ENCODE assay signal across 9 cellular contexts in genomic region chr16:58882292-58882691, GRCh38.
DNase-seq lines count a peak whose midpoint lies in the region; ATAC-seq and TF ChIP-seq lines count a peak whose summit lies in the region.
"Had no signal": no experiment of that assay in that cellular context is flagged by ENCODE, and none has a peak within 500 bp of the region (broad histone marks: within the 10 kb centered on the region; RNA-seq: fewer than 3 reads in every experiment).

No MANE protein-coding gene starts in this region.

- TF ChIP-seq CTCF in Peyer's patch (IDR thresholded peaks at IDR 0.05) (no peak), A673 (conservative IDR thresholded peaks at IDR 0.05; ENCODE audit: low read depth, low read length) (no peak)

- H3K9me3 Mint-ChIP-seq in dendritic cell treated with granulocyte-macrophage colony-stimulating factor and Interleukin-4, amounts not matched to agents 40 ng/mL and 50 ng/mL, for 4 days = peaks cover 30% of the 10 kb centered on the region

- H3K27me3 Mint-ChIP-seq in dendritic cell treated with granulocyte-macrophage colony-stimulating factor and Interleukin-4, amounts not matched to agents 40 ng/mL and 50 ng/mL, for 4 days = no peaks in the 10 kb centered on the region

- no peaks in the 10 kb centered on the region for H3K36me3 ChIP-seq in Peyer's patch
- no peaks in the 10 kb centered on the region for H3K36me3 ChIP-seq in A673 (ENCODE audit: insufficient read depth, low read length, poor library complexity, severe bottlenecking)

- no peak overlapping the region for H3K27ac ChIP-seq in Peyer's patch
- no peak overlapping the region for H3K27ac ChIP-seq in A673 (ENCODE audit: low read depth, low read length, poor library complexity, severe bottlenecking)

- BruUV-seq in A673 (replicated peaks; lab: Mats Ljungman, UMichigan) = no TSS peak

- intact Hi-C loops in dendritic cell treated with granulocyte-macrophage colony-stimulating factor and Interleukin-4, amounts not matched to agents 40 ng/mL and 50 ng/mL, for 4 days (cut with micrococcal nuclease) = no loop called here
- intact Hi-C loops in posterior cingulate gyrus (cut with DNase I) (no loop called here), A673 (cut with micrococcal nuclease; ENCODE audit: unreplicated experiment) (no loop called here)

- peak overlapping the region; percentile 40 for H3K4me3 Mint-ChIP-seq in dendritic cell treated with granulocyte-macrophage colony-stimulating factor and Interleukin-4, amounts not matched to agents 40 ng/mL and 50 ng/mL, for 4 days

- H3K4me3 ChIP-seq in Peyer's patch (no peak overlapping the region), A673 (ENCODE audit: low read depth, low read length, poor library complexity, severe bottlenecking) (no peak overlapping the region)

- no peak for TF ChIP-seq POLR2A in Peyer's patch (IDR thresholded peaks at IDR 0.05)

- DNase-seq in Peyer's patch = no peak
- no peak for DNase-seq in posterior cingulate gyrus
- no peak for DNase-seq in A673 (ENCODE audit: low spot score)
- DNase-seq in AG20443 (ENCODE audit: low spot score) = no peak
- DNase-seq: EL had no signal

- ATAC-seq in GM18508 (IDR thresholded peaks at IDR 0.05; ENCODE audit: insufficient read depth, unreplicated experiment) = peak; percentile 92
- ATAC-seq in GM21528 (IDR thresholded peaks at IDR 0.05; ENCODE audit: low FRiP score, unreplicated experiment) = peak; percentile 94
- ATAC-seq in HG03354 (IDR thresholded peaks at IDR 0.05; ENCODE audit: poor library complexity, severe bottlenecking, unreplicated experiment) = peak; percentile 94

- POLR2A ChIA-PET in A673 (lab: Charles Lee; ENCODE audit: low non-redundant PET) = no interaction called here

- H3K9me3 ChIP-seq in Peyer's patch (no peaks in the 10 kb centered on the region), A673 (ENCODE audit: low read depth, low read length, poor library complexity, severe bottlenecking) (no peaks in the 10 kb centered on the region)

- H3K4me1 Mint-ChIP-seq in dendritic cell treated with granulocyte-macrophage colony-stimulating factor and Interleukin-4, amounts not matched to agents 40 ng/mL and 50 ng/mL, for 4 days (ENCODE audit: low read depth) = peaks cover 19% of the 10 kb centered on the region

- H3K4me1 ChIP-seq in Peyer's patch (no peaks in the 10 kb centered on the region), A673 (ENCODE audit: insufficient read depth, low read length, poor library complexity, severe bottlenecking) (no peaks in the 10 kb centered on the region)

- H3K36me3 Mint-ChIP-seq in dendritic cell treated with granulocyte-macrophage colony-stimulating factor and Interleukin-4, amounts not matched to agents 40 ng/mL and 50 ng/mL, for 4 days (ENCODE audit: low read depth) = peaks cover 16% of the 10 kb centered on the region

- peak overlapping the region; percentile 79 for H3K27ac Mint-ChIP-seq in dendritic cell treated with granulocyte-macrophage colony-stimulating factor and Interleukin-4, amounts not matched to agents 40 ng/mL and 50 ng/mL, for 4 days

- H3K27me3 ChIP-seq in Peyer's patch (no peaks in the 10 kb centered on the region), A673 (replicated peaks; ENCODE audit: insufficient read depth, low read depth, low read length, poor library complexity) (peaks cover 19% of the 10 kb centered on the region)

- CTCF ChIA-PET in A673 (lab: Charles Lee) = no interaction called here
